In the genomic region with DNA sequence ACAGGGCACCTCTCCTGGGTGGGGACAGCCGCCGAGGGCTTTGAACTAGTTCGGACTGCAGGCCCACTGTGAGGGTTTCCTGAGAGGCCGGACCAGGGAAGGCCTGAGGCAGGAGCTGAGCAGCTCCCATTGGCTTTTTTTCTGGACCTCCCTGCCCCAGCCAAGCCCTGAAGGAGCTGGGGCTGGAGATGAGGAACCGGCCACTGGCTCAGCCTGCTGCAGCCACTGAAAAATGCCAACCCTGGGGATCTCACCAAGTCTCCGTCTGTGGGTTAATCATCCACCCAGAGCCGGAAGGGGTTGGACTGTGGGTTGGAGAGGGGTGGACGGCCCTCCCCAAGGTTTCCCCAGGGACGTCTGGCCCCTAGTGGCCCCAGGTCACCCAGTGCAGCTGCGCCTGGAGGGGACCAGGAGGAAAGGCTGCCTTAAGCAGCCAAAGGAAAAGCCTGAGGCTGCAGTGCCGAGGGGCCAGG, we compare ENCODE assay signal across 12 cellular contexts. TPM values are rescaled to one million over a fixed set of nuclear protein-coding genes. Genes with fewer than 3 reads are reported as not detected.
DNase-seq lines count a peak whose midpoint lies in the region; ATAC-seq, FAIRE-seq and TF ChIP-seq lines count a peak whose summit lies in the region.
"Had no signal": no experiment of that assay in that cellular context is flagged by ENCODE, and none has a peak within 500 bp of the region (broad histone marks: within the 10 kb centered on the region; RNA-seq: fewer than 3 reads in every experiment).

No MANE protein-coding gene starts in this region.

- H3K4me1 Mint-ChIP-seq in neural progenitor cell = peaks cover 18% of the 10 kb centered on the region

- peaks cover 11% of the 10 kb centered on the region for H3K27me3 Mint-ChIP-seq in neural progenitor cell (ENCODE audit: insufficient read depth, low read depth)

- intact Hi-C loops in left lung (cut with DNase I) = no loop called here

- no peaks in the 10 kb centered on the region for H3K9me3 ChIP-seq in BLaER1
- H3K9me3 ChIP-seq in left lung = no peaks in the 10 kb centered on the region
- H3K9me3 ChIP-seq in neural progenitor cell (ENCODE audit: low read depth) = no peaks in the 10 kb centered on the region

- H3K36me3 Mint-ChIP-seq in neural progenitor cell = no peaks in the 10 kb centered on the region

- H3K27me3 ChIP-seq in BLaER1 (no peaks in the 10 kb centered on the region), left lung (peaks cover 0 to 61% of the 10 kb centered on the region in 2 donors), neural progenitor cell (peaks cover 35% of the 10 kb centered on the region)

- DNase-seq in RCC 7860 (ENCODE audit: low spot score) (peak; percentile 76), left lung (peak in 1 of 2 donors; percentile 64), neural progenitor cell (ENCODE audit: low spot score) (no peak), iPS-NIHi11 (ENCODE audit: low spot score) (no peak), DMS79 (lab: John Stamatoyannopoulos, UW) (no peak)
- no peak for DNase-seq in central memory CD4-positive, alpha-beta T cell
- DNase-seq: activated CD4-positive, CD25-positive, alpha-beta regulatory T cell treated with anti-CD3 and anti-CD28 coated beads, Interleukin-2, amount 50 U/mL, for 72 hours; NCI-H82; stimulated activated CD4-positive, alpha-beta T cell treated with anti-CD3 and anti-CD28 coated beads, Interleukin-4, amount 100 ng/mL, for 24 hours had no signal

- H3K27ac Mint-ChIP-seq in neural progenitor cell = no peak overlapping the region

- ATAC-seq in GM19324 (IDR thresholded peaks at IDR 0.05; ENCODE audit: low FRiP score, unreplicated experiment) (peak; percentile 44), left lung (peak; percentile 14)

- no peak for TF ChIP-seq CTCF in left lung (IDR thresholded peaks at IDR 0.05)
- TF ChIP-seq CTCF in neural progenitor cell (IDR thresholded peaks at IDR 0.05) = no peak

- peak; percentile 83 for FAIRE-seq in RCC 7860 (lab: Jason Lieb, UNC)

- peaks cover 53% of the 10 kb centered on the region for H4K20me1 ChIP-seq in BLaER1
- H4K20me1 ChIP-seq in neural progenitor cell (ENCODE audit: low read depth) = peaks cover 7% of the 10 kb centered on the region

- H3K36me3 ChIP-seq in BLaER1 (peaks cover 12% of the 10 kb centered on the region; the same call in 1 of the 2 replicates), left lung (peaks cover 0 to 4% of the 10 kb centered on the region in 2 donors), neural progenitor cell (no peaks in the 10 kb centered on the region)

- H3K9me3 Mint-ChIP-seq in neural progenitor cell = no peaks in the 10 kb centered on the region

- H2AFZ ChIP-seq in neural progenitor cell (replicated peaks) = no peak overlapping the region

- H3F3A ChIP-seq in neural progenitor cell (ENCODE audit: low read depth) = peaks cover 33% of the 10 kb centered on the region

- peak overlapping the region; percentile 94; the same call in 1 of the 2 replicates for H3K27ac ChIP-seq in BLaER1
- H3K27ac ChIP-seq in left lung = no peak overlapping the region
- no peak overlapping the region for H3K27ac ChIP-seq in neural progenitor cell

- peaks cover 92% of the 10 kb centered on the region for H3K4me1 ChIP-seq in BLaER1
- peaks cover 39 to 70% of the 10 kb centered on the region in 2 donors for H3K4me1 ChIP-seq in left lung
- peaks cover 24% of the 10 kb centered on the region for H3K4me1 ChIP-seq in neural progenitor cell

- H3K9ac ChIP-seq in BLaER1 (peak overlapping the region; percentile 82), neural progenitor cell (no peak overlapping the region)

- no peaks in the 10 kb centered on the region for H3K79me2 ChIP-seq in neural progenitor cell (ENCODE audit: low read depth)

- H3K4me3 ChIP-seq in BLaER1 (peak overlapping the region; percentile 75), left lung (no peak overlapping the region), neural progenitor cell (no peak overlapping the region)

- H3K4me2 ChIP-seq in BLaER1 (peak overlapping the region; percentile 100), neural progenitor cell (no peak overlapping the region)

- no peak overlapping the region for H3K4me3 Mint-ChIP-seq in neural progenitor cell

RNA-seq across cellular contexts. Expression of gene VWA1, which starts 2.5 kb away (rescaled TPM):
- total RNA-seq in left lung (100 to 1,000 TPM; 113 to 147 TPM), neural progenitor cell (ENCODE audit: low replicate concordance) (2.4 and 7.0 TPM in 2 replicates)

RNA-seq across cellular contexts. Expression of gene ATAD3C, which starts 11.5 kb away (rescaled TPM):
- total RNA-seq in left lung (10 to 100 TPM in 1 of 2 donors, 1 to 10 TPM in 1; 9.9 to 14.9 TPM), neural progenitor cell (ENCODE audit: low replicate concordance) (not detected in 2 replicates)
- total RNA-seq: myocyte had no signal

RNA-seq across cellular contexts. Expression of gene ANKRD65, which starts 16.9 kb away (rescaled TPM):
- total RNA-seq in left lung (10 to 100 TPM; 18.4 to 35.2 TPM), neural progenitor cell (ENCODE audit: low replicate concordance) (0.15 and 1.7 TPM in 2 replicates)
- total RNA-seq: myocyte had no signal

RNA-seq across cellular contexts. Expression of gene MRPL20, which starts 30.8 kb away (rescaled TPM):
- 100 to 1,000 TPM in 1 of 2 donors, 10 to 100 TPM in 1; 69.5 to 103 TPM for total RNA-seq in left lung
- total RNA-seq in neural progenitor cell (ENCODE audit: low replicate concordance) = 89.0 and 96.1 TPM in 2 replicates

RNA-seq across cellular contexts. Expression of gene ATAD3B, which starts 33.6 kb away (rescaled TPM):
- total RNA-seq in left lung (10 to 100 TPM; 19.4 to 30.7 TPM), neural progenitor cell (ENCODE audit: low replicate concordance) (9.3 and 21.1 TPM in 2 replicates)

Comparison
In these comparisons a context has a peak if more than half of its experiments do, and no peak if none do; other contexts are left out.
1. RNA of gene VWA1, which starts 2.5 kb away (total RNA-seq): 113 to 147 TPM in left lung; 2.4 to 7.0 TPM in neural progenitor cell; every median in the first group is over 10 times any median in the second.
2. RNA of gene ATAD3C, which starts 11.5 kb away (total RNA-seq): 9.9 to 14.9 TPM in left lung; not detected in neural progenitor cell; every median in the first group is over 10 times any median in the second.